In genomic region chr16:67448580-67448979, GRCh38 we compare ENCODE assay signal across 21 cellular contexts. TPM values are rescaled to one million over a fixed set of nuclear protein-coding genes. Genes with fewer than 3 reads are reported as not detected.
A peak's percentile ranks its signal among the peaks of the same experiment; 100 is the strongest.
DNase-seq lines count a peak whose midpoint lies in the region; ATAC-seq and TF ChIP-seq lines count a peak whose summit lies in the region.
"Had no signal": no experiment of that assay in that cellular context is flagged by ENCODE, and none has a peak within 500 bp of the region (broad histone marks: within the 10 kb centered on the region; RNA-seq: fewer than 3 reads in every experiment).

No MANE protein-coding gene starts in this region.

- no peaks in the 10 kb centered on the region for H3K9me3 ChIP-seq in left ventricle myocardium inferior (replicated peaks)
- H3K9me3 ChIP-seq in lower lobe of right lung = no peaks in the 10 kb centered on the region
- no peaks in the 10 kb centered on the region for H3K9me3 ChIP-seq in gastrocnemius medialis
- H3K9me3 ChIP-seq in vagina = no peaks in the 10 kb centered on the region
- no peaks in the 10 kb centered on the region for H3K9me3 ChIP-seq in tibial nerve
- H3K9me3 ChIP-seq: BLaER1 treated with 17β-estradiol and CSF1 and Interleukin-3, amounts not matched to agents 10 nM and 100 nM; SJSA1 had no signal

- TF ChIP-seq CTCF in left ventricle myocardium inferior (IDR thresholded peaks at IDR 0.05; ENCODE audit: borderline replicate concordance) = no peak
- no peak for TF ChIP-seq CTCF in lower lobe of right lung (IDR thresholded peaks at IDR 0.05)
- TF ChIP-seq CTCF in gastrocnemius medialis (IDR thresholded peaks at IDR 0.05 in 4 of 5, conservative IDR thresholded peaks at IDR 0.05 in 1 of 5) = no peak
- no peak for TF ChIP-seq CTCF in vagina (IDR thresholded peaks at IDR 0.05)
- no peak for TF ChIP-seq CTCF in tibial nerve (IDR thresholded peaks at IDR 0.05)
- TF ChIP-seq CTCF in coronary artery (IDR thresholded peaks at IDR 0.05) = no peak

- in situ Hi-C loops in gastrocnemius medialis (cut with MboI; ENCODE audit: low sequenced_read_pairs in 4 of 4) = no loop called here

- TF ChIP-seq POLR2A in gastrocnemius medialis (IDR thresholded peaks at IDR 0.05) (no peak), vagina (IDR thresholded peaks at IDR 0.05) (no peak), tibial nerve (IDR thresholded peaks at IDR 0.05) (no peak)

- WGBS in tibial nerve, 2 donors = 95 to 100% methylated on average over 5 of the region's 5 CpGs

- no peak for TF ChIP-seq EP300 in tibial nerve (IDR thresholded peaks at IDR 0.05)

- ATAC-seq in left cardiac atrium (no peak), lower lobe of right lung (no peak), gastrocnemius medialis (no peak), HG02981 (IDR thresholded peaks at IDR 0.05; ENCODE audit: unreplicated experiment) (no peak)
- ATAC-seq: CD8-positive, alpha-beta T cell; Panc1 had no signal

- H3K27ac ChIP-seq in left ventricle myocardium inferior (replicated peaks) (peak overlapping the region; percentile 74), lower lobe of right lung (peak overlapping the region; percentile 31), gastrocnemius medialis (peak overlapping the region; percentile 64 to 82 (median 74)), vagina (peak overlapping the region; percentile 63), tibial nerve (peak overlapping the region in 1 of 4 donors; percentile 68), coronary artery (no peak overlapping the region)
- H3K27ac ChIP-seq: BLaER1 treated with 17β-estradiol and CSF1 and Interleukin-3, amounts not matched to agents 10 nM and 100 nM; GM23248; SJSA1 had no signal

- H3K36me3 ChIP-seq in left ventricle myocardium inferior (peaks cover 28% of the 10 kb centered on the region), lower lobe of right lung (peaks cover 93% of the 10 kb centered on the region), gastrocnemius medialis (peaks cover 0 to 3% of the 10 kb centered on the region in 2 donors), vagina (peaks cover 0 to 20% of the 10 kb centered on the region in 2 donors), tibial nerve (peaks cover 0 to 41% (median 0%) of the 10 kb centered on the region in 3 donors)

- peaks cover 87% of the 10 kb centered on the region for H3K4me1 ChIP-seq in left ventricle myocardium inferior
- H3K4me1 ChIP-seq in lower lobe of right lung = peaks cover 90% of the 10 kb centered on the region
- peaks cover 90 to 100% of the 10 kb centered on the region in 2 donors for H3K4me1 ChIP-seq in gastrocnemius medialis
- H3K4me1 ChIP-seq in vagina = peaks cover 89% of the 10 kb centered on the region
- H3K4me1 ChIP-seq in tibial nerve = peaks cover 0 to 78% (median 46%) of the 10 kb centered on the region in 4 donors
- H3K4me1 ChIP-seq: SJSA1 had no signal

- DNase-seq in left ventricle myocardium inferior (no peak), left cardiac atrium (no peak), lower lobe of right lung (no peak), gastrocnemius medialis (no peak), vagina (ENCODE audit: extremely low spot score in 2 of 2) (no peak), tibial nerve (ENCODE audit: low spot score in 2 of 2) (no peak), coronary artery (ENCODE audit: low spot score) (no peak)
- DNase-seq: 8988T; CD8-positive, alpha-beta T cell; GM23248; H9; NCI-H1105; NCI-H146; NCI-H226; NCI-H510A treated with DMSO at 0.1 percent for 48 hours; NCI-H82 had no signal

- H3K27me3 ChIP-seq in left ventricle myocardium inferior (ENCODE audit: low read depth) (no peaks in the 10 kb centered on the region), lower lobe of right lung (ENCODE audit: low read depth) (no peaks in the 10 kb centered on the region), gastrocnemius medialis (no peaks in the 10 kb centered on the region), vagina (no peaks in the 10 kb centered on the region), tibial nerve (no peaks in the 10 kb centered on the region)
- H3K27me3 ChIP-seq: BLaER1 treated with 17β-estradiol and CSF1 and Interleukin-3, amounts not matched to agents 10 nM and 100 nM; SJSA1 had no signal

- H3K4me3 ChIP-seq in left ventricle myocardium inferior (no peak overlapping the region), lower lobe of right lung (no peak overlapping the region), gastrocnemius medialis (no peak overlapping the region), vagina (no peak overlapping the region), tibial nerve (no peak overlapping the region), coronary artery (no peak overlapping the region)
- H3K4me3 ChIP-seq: BLaER1 treated with 17β-estradiol and CSF1 and Interleukin-3, amounts not matched to agents 10 nM and 100 nM; GM23248; SJSA1 had no signal

- intact Hi-C loops in left ventricle myocardium inferior (cut with micrococcal nuclease) (no loop called here), left cardiac atrium (cut with DNase I) (no loop called here), lower lobe of right lung (cut with DNase I) (no loop called here), gastrocnemius medialis (cut with DNase I; ENCODE audit: low total_unique reads) (no loop called here), vagina (cut with DNase I) (no loop called here)

RNA-seq across cellular contexts. Expression of gene HSD11B2, which starts 17.7 kb away (rescaled TPM):
- total RNA-seq in left ventricle myocardium inferior = 0.99 TPM
- 1 to 10 TPM in 1 of 2 donors, not detected in 1; 1.6 TPM for total RNA-seq in left cardiac atrium
- total RNA-seq in lower lobe of right lung = 2.9 TPM
- total RNA-seq in gastrocnemius medialis = 1 to 10 TPM in 2 of 4 donors, not detected in 2; 2.3 to 4.1 TPM
- 30.2 TPM for total RNA-seq in vagina
- 1 to 10 TPM in 1 of 4 donors, under 1 TPM in 2, not detected in 1; 0.20 to 2.9 (median 0.60) TPM for total RNA-seq in tibial nerve
- total RNA-seq: CD8-positive, alpha-beta T cell; G401; GM23248; SJSA1 had no signal

RNA-seq across cellular contexts. Expression of gene ZDHHC1, which starts 32.3 kb away (rescaled TPM):
- total RNA-seq in left ventricle myocardium inferior (2.9 TPM), left cardiac atrium (1 to 10 TPM; 4.6 to 6.8 TPM), lower lobe of right lung (18.9 TPM), gastrocnemius medialis (10 to 100 TPM in 1 of 4 donors, 1 to 10 TPM in 3; 4.4 to 11.0 (median 8.9) TPM), vagina (22.3 TPM), tibial nerve (10 to 100 TPM; 24.3 to 46.2 (median 32.8) TPM)
- total RNA-seq: CD8-positive, alpha-beta T cell had no signal

RNA-seq across cellular contexts. Expression of gene ATP6V0D1, which starts 32.4 kb away (rescaled TPM):
- 65.8 TPM for total RNA-seq in left ventricle myocardium inferior
- 10 to 100 TPM; 66.9 to 71.3 TPM for total RNA-seq in left cardiac atrium
- 175 TPM for total RNA-seq in lower lobe of right lung
- total RNA-seq in gastrocnemius medialis = 100 to 1,000 TPM; 117 to 211 (median 157) TPM
- total RNA-seq in vagina = 110 TPM
- 100 to 1,000 TPM in 1 of 4 donors, 10 to 100 TPM in 3; 55.1 to 113 (median 73.7) TPM for total RNA-seq in tibial nerve

RNA-seq across cellular contexts. Expression of gene AGRP, which starts 34.8 kb away (rescaled TPM):
- total RNA-seq in left ventricle myocardium inferior = not detected
- not detected for total RNA-seq in left cardiac atrium
- total RNA-seq in lower lobe of right lung = 8.5 TPM
- total RNA-seq in gastrocnemius medialis = not detected
- not detected for total RNA-seq in vagina
- total RNA-seq in tibial nerve = not detected
- total RNA-seq: CD8-positive, alpha-beta T cell; G401; GM23248; H9; SJSA1 had no signal

RNA-seq across cellular contexts. Expression of gene TPPP3, which starts 55.3 kb away (rescaled TPM):
- 15.5 TPM for total RNA-seq in left ventricle myocardium inferior
- 10 to 100 TPM; 22.9 to 40.1 TPM for total RNA-seq in left cardiac atrium
- 123 TPM for total RNA-seq in lower lobe of right lung
- total RNA-seq in gastrocnemius medialis = 10 to 100 TPM in 2 of 4 donors, 1 to 10 TPM in 2; 2.2 to 31.9 (median 7.1) TPM
- 28.2 TPM for total RNA-seq in vagina
- 10 to 100 TPM in 2 of 4 donors, 1 to 10 TPM in 2; 5.7 to 13.6 (median 9.9) TPM for total RNA-seq in tibial nerve
- total RNA-seq: CD8-positive, alpha-beta T cell; GM23248; SJSA1 had no signal

Comparison
In these comparisons a context has a peak if more than half of its experiments do, and no peak if none do; other contexts are left out.
1. H3K27ac ChIP-seq: peak in left ventricle myocardium inferior (single experiment), lower lobe of right lung (single experiment), gastrocnemius medialis (4 of 4) and vagina (single experiment); none in coronary artery (0 of 2).